20 cellular contexts compared by ENCODE assay signal in the genomic region with DNA sequence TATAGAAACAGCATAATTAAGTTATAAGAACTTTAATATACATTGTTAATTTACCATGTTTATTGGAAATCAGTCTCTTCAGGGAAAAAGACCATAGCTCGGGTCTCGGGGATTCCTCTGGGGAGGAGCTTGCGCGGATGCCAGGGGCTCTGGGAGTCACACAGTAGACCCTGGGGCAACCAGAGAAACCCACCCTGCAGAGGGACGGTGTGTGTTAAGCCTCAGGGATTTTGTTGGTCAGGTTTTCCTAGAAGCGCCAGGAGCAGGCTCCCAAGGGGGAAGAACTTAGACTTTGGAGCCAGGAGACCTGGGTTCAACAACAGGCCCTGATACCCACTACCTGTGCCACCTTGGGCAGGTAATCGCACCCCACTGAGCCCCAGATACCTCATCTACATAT.
A peak's percentile ranks its signal among the peaks of the same experiment; 100 is the strongest.
DNase-seq lines count a peak whose midpoint lies in the region; TF ChIP-seq lines count a peak whose summit lies in the region.
"Had no signal": no experiment of that assay in that cellular context is flagged by ENCODE, and none has a peak within 500 bp of the region (broad histone marks: within the 10 kb centered on the region; RNA-seq: fewer than 3 reads in every experiment).

No MANE protein-coding gene starts in this region.

- intact Hi-C loops in esophagus muscularis mucosa (cut with DNase I) (no loop called here), thyroid gland (cut with DNase I) (no loop called here)

- H3K4me2 ChIP-seq in neuronal stem cell (ENCODE audit: insufficient read depth, low read length, poor library complexity, severe bottlenecking) (no peak overlapping the region), trophoblast cell (ENCODE audit: low read length) (no peak overlapping the region)
- H3K4me2 ChIP-seq: BLaER1 had no signal

- H3K4me3 ChIP-seq in esophagus muscularis mucosa (no peak overlapping the region), neuronal stem cell (ENCODE audit: low read length in 2 of 2) (peak overlapping the region in 1 of 2 donors; percentile 70), trophoblast cell (ENCODE audit: low read depth, low read length) (peak overlapping the region; percentile 59), thyroid gland (replicated peaks in 1 of 3) (no peak overlapping the region)
- H3K4me3 ChIP-seq in effector memory CD4-positive, alpha-beta T cell (ENCODE audit: insufficient read depth, low read depth, low read length, poor library complexity, severe bottlenecking) = no peak overlapping the region
- H3K4me3 ChIP-seq: BLaER1 had no signal

- H4K12ac ChIP-seq in trophoblast cell (ENCODE audit: low read depth, low read length) = no peak overlapping the region

- H3K14ac ChIP-seq in neuronal stem cell (ENCODE audit: low read length) (peak overlapping the region; percentile 47), trophoblast cell (ENCODE audit: low read length) (no peak overlapping the region)

- no peak overlapping the region for H3K9ac ChIP-seq in neuronal stem cell (ENCODE audit: low read depth, low read length, poor library complexity)
- no peak overlapping the region for H3K9ac ChIP-seq in trophoblast cell (ENCODE audit: low read length)
- H3K9ac ChIP-seq: BLaER1 had no signal

- H2BK15ac ChIP-seq in neuronal stem cell (ENCODE audit: low read length) = no peak overlapping the region

- no peak overlapping the region for H2BK12ac ChIP-seq in neuronal stem cell (ENCODE audit: low read length)
- no peak overlapping the region for H2BK12ac ChIP-seq in trophoblast cell (ENCODE audit: low read length)

- H3K27me3 ChIP-seq in esophagus muscularis mucosa (peaks cover 0 to 6% (median 0%) of the 10 kb centered on the region in 4 donors), neuronal stem cell (ENCODE audit: control insufficient read depth in 3 of 3, insufficient read depth in 3 of 3, low read depth in 1 of 3, low read length in 3 of 3) (no peaks in the 10 kb centered on the region), trophoblast cell (ENCODE audit: insufficient read depth, low read length) (no peaks in the 10 kb centered on the region), thyroid gland (no peaks in the 10 kb centered on the region)
- no peaks in the 10 kb centered on the region for H3K27me3 ChIP-seq in effector memory CD4-positive, alpha-beta T cell (replicated peaks; ENCODE audit: control insufficient read depth, insufficient read depth, low read length, poor library complexity, severe bottlenecking)
- H3K27me3 ChIP-seq: BE2C, BLaER1 had no signal

- H2AK5ac ChIP-seq in neuronal stem cell (ENCODE audit: low read depth, low read length) (no peak overlapping the region), trophoblast cell (ENCODE audit: low read length) (no peak overlapping the region)

- peak overlapping the region; percentile 90 for H3K23ac ChIP-seq in neuronal stem cell (ENCODE audit: low read depth, low read length, poor library complexity)
- H3K23ac ChIP-seq in trophoblast cell (ENCODE audit: low read length) = no peak overlapping the region

- H4K91ac ChIP-seq in neuronal stem cell (ENCODE audit: low read depth, low read length, poor library complexity) (no peak overlapping the region), trophoblast cell (ENCODE audit: low read depth, low read length) (no peak overlapping the region)

- DNase-seq in esophagus muscularis mucosa (ENCODE audit: extremely low spot score) (peak; percentile 80), neuronal stem cell (ENCODE audit: low spot score) (no peak), trophoblast cell (no peak), thyroid gland (no peak), DMS53 (lab: John Stamatoyannopoulos, UW) (no peak)
- DNase-seq in stimulated activated CD4-positive, alpha-beta T cell treated with anti-CD3 and anti-CD28 coated beads, Interleukin-4, amount 100 ng/mL, for 24 hours = no peak
- DNase-seq in effector memory CD4-positive, alpha-beta T cell = no peak
- DNase-seq: 8988T; ACHN; BE2C; C1 segment of cervical spinal cord; CD4-positive, alpha-beta memory T cell; CD4-positive, CD25-positive, alpha-beta regulatory T cell; CD8-positive, alpha-beta memory T cell; COR-L47; DMS 273 treated with DMSO at 0.1 percent for 48 hours; DMS153; DMS79 treated with DMSO at 0.1 percent for 48 hours; GF-D8 had no signal

- H3K79me1 ChIP-seq in neuronal stem cell (ENCODE audit: low read depth, low read length) (peaks cover 2% of the 10 kb centered on the region), trophoblast cell (ENCODE audit: low read length) (no peaks in the 10 kb centered on the region)

- H2BK120ac ChIP-seq in neuronal stem cell (ENCODE audit: low read depth, low read length) (no peak overlapping the region), trophoblast cell (ENCODE audit: insufficient read depth, low read length, poor library complexity) (no peak overlapping the region)

- H3K9me3 ChIP-seq in esophagus muscularis mucosa (no peaks in the 10 kb centered on the region), neuronal stem cell (replicated peaks in 1 of 2; ENCODE audit: control insufficient read depth in 2 of 2, insufficient read depth in 1 of 2, low read depth in 1 of 2, low read length in 2 of 2) (peaks cover 0 to 4% of the 10 kb centered on the region in 2 donors), trophoblast cell (ENCODE audit: insufficient read depth, low read depth, low read length) (peaks cover 4% of the 10 kb centered on the region), thyroid gland (no peaks in the 10 kb centered on the region)
- H3K9me3 ChIP-seq in effector memory CD4-positive, alpha-beta T cell (ENCODE audit: control insufficient read depth, low read length) = no peaks in the 10 kb centered on the region
- H3K9me3 ChIP-seq: BE2C, BLaER1 had no signal

- H3K27ac ChIP-seq in esophagus muscularis mucosa (replicated peaks in 1 of 4) = no peak overlapping the region
- H3K27ac ChIP-seq in neuronal stem cell (replicated peaks; ENCODE audit: low read length) = no peak overlapping the region
- no peak overlapping the region for H3K27ac ChIP-seq in trophoblast cell (ENCODE audit: low read depth, low read length)
- no peak overlapping the region for H3K27ac ChIP-seq in thyroid gland
- H3K27ac ChIP-seq in effector memory CD4-positive, alpha-beta T cell (ENCODE audit: insufficient read depth, low read length, poor library complexity, severe bottlenecking) = no peak overlapping the region
- H3K27ac ChIP-seq: BLaER1 had no signal

- H2AFZ ChIP-seq in neuronal stem cell (ENCODE audit: low read length) = no peak overlapping the region
- no peak overlapping the region for H2AFZ ChIP-seq in trophoblast cell (ENCODE audit: insufficient read depth, low read length, poor library complexity)

- H3K79me2 ChIP-seq in trophoblast cell (ENCODE audit: control insufficient read depth, insufficient read depth, low read length, poor library complexity) = no peaks in the 10 kb centered on the region

- H3K4me1 ChIP-seq in esophagus muscularis mucosa (no peaks in the 10 kb centered on the region), neuronal stem cell (ENCODE audit: control insufficient read depth in 2 of 2, insufficient read depth in 1 of 2, low read depth in 1 of 2, low read length in 2 of 2) (peaks cover 0 to 10% of the 10 kb centered on the region in 2 donors), trophoblast cell (ENCODE audit: control insufficient read depth in 1 of 2, insufficient read depth in 2 of 2, low read length in 2 of 2) (peaks cover 0 to 4% of the 10 kb centered on the region in 2 experiments), thyroid gland (no peaks in the 10 kb centered on the region)
- no peaks in the 10 kb centered on the region for H3K4me1 ChIP-seq in effector memory CD4-positive, alpha-beta T cell (ENCODE audit: control insufficient read depth, insufficient read depth, low read length, poor library complexity, severe bottlenecking)

- H4K8ac ChIP-seq in neuronal stem cell (ENCODE audit: low read depth, low read length) = no peak overlapping the region
- no peak overlapping the region for H4K8ac ChIP-seq in trophoblast cell (ENCODE audit: low read depth, low read length)

- H3K18ac ChIP-seq in neuronal stem cell (ENCODE audit: low read length) = peak overlapping the region; percentile 67
- H3K18ac ChIP-seq in trophoblast cell (ENCODE audit: low read length) = no peak overlapping the region

- TF ChIP-seq CTCF in esophagus muscularis mucosa (IDR thresholded peaks at IDR 0.05) (no peak), thyroid gland (IDR thresholded peaks at IDR 0.05) (no peak)

- TF ChIP-seq EP300 in esophagus muscularis mucosa (IDR thresholded peaks at IDR 0.05) = no peak

- no peaks in the 10 kb centered on the region for H3K36me3 ChIP-seq in esophagus muscularis mucosa
- H3K36me3 ChIP-seq in neuronal stem cell (replicated peaks in 1 of 2; ENCODE audit: control insufficient read depth in 2 of 2, insufficient read depth in 2 of 2, low read length in 2 of 2) = peaks cover 0 to 2% of the 10 kb centered on the region in 2 donors
- H3K36me3 ChIP-seq in trophoblast cell (ENCODE audit: control insufficient read depth in 1 of 2, insufficient read depth in 2 of 2, low read length in 2 of 2) = no peaks in the 10 kb centered on the region
- H3K36me3 ChIP-seq in thyroid gland = no peaks in the 10 kb centered on the region
- no peaks in the 10 kb centered on the region for H3K36me3 ChIP-seq in effector memory CD4-positive, alpha-beta T cell (ENCODE audit: control insufficient read depth, insufficient read depth, low read length)
- H3K36me3 ChIP-seq: BE2C, BLaER1 had no signal

- no peak for TF ChIP-seq POLR2A in esophagus muscularis mucosa (IDR thresholded peaks at IDR 0.05; ENCODE audit: low read depth)
- TF ChIP-seq POLR2A in thyroid gland (IDR thresholded peaks at IDR 0.05) = no peak

- H2BK5ac ChIP-seq in neuronal stem cell (ENCODE audit: low read length) (no peak overlapping the region), trophoblast cell (ENCODE audit: low read depth, low read length, poor library complexity) (no peak overlapping the region)

- H3K4ac ChIP-seq in neuronal stem cell (ENCODE audit: low read length) = no peak overlapping the region
- no peak overlapping the region for H3K4ac ChIP-seq in trophoblast cell (ENCODE audit: low read depth, low read length)

- WGBS in esophagus muscularis mucosa = 88% methylated on average over 7 of the region's 7 CpGs
- WGBS in neuronal stem cell (ENCODE audit: extremely low coverage in 2 of 2, insufficient read length in 2 of 2, insufficient replicate concordance in 1 of 2), 2 donors = no CpG with 5 or more reads among the region's 7 CpGs
- WGBS in trophoblast cell (ENCODE audit: extremely low coverage, insufficient coverage, insufficient read length) = no CpG with 5 or more reads among the region's 7 CpGs
- WGBS in thyroid gland, 2 donors = 79 to 89% methylated on average over 7 of the region's 7 CpGs
